Comparison of ENCODE assay signal across 8 cellular contexts in genomic region chr12:64221656-64222010, GRCh38. TPM values are rescaled to one million over a fixed set of nuclear protein-coding genes. Genes with fewer than 3 reads are reported as not detected.
DNase-seq lines count a peak whose midpoint lies in the region; ATAC-seq and TF ChIP-seq lines count a peak whose summit lies in the region.

No MANE protein-coding gene starts in this region.

- no peak for TF ChIP-seq POLR2A in tibial nerve (IDR thresholded peaks at IDR 0.05)

- H3K4me2 ChIP-seq in PC-3 (ENCODE audit: low read length) = peak overlapping the region; percentile 82

- H3K9me3 Mint-ChIP-seq in activated naive CD4-positive, alpha-beta T cell treated with anti-CD3 and anti-CD28 coated beads, Interleukin-2, amount 50 U/mL, for 72 hours = no peaks in the 10 kb centered on the region

- peak overlapping the region; percentile 96 for H3K9ac ChIP-seq in PC-3 (ENCODE audit: low read length)

- H2AFZ ChIP-seq in PC-3 (ENCODE audit: low read length) = peak overlapping the region; percentile 83

- H3K4me1 ChIP-seq in PC-3 (ENCODE audit: insufficient read depth, low read length) = peaks cover 14% of the 10 kb centered on the region
- H3K4me1 ChIP-seq in tibial nerve = peaks cover 0 to 19% (median 0%) of the 10 kb centered on the region in 4 donors

- ATAC-seq in GM21619 (IDR thresholded peaks at IDR 0.05; ENCODE audit: unreplicated experiment) (peak; percentile 27), PC-3 (peak; percentile 93), Right ventricle myocardium inferior (peak; percentile 89), omental fat pad (ENCODE audit: low FRiP score) (peak; percentile 87)
- peak; percentile 29 to 51 for ATAC-seq in activated naive CD4-positive, alpha-beta T cell treated with anti-CD3 and anti-CD28 coated beads, Interleukin-2, amount 50 U/mL, for 72 hours

- H3F3A ChIP-seq in PC-3 (ENCODE audit: low read length, unreplicated experiment) = no peaks in the 10 kb centered on the region

- intact Hi-C loops in PC-3 (cut with micrococcal nuclease) (loop anchor here (1.0 to 5.0 kb wide), 3 partner anchors 39 to 306 kb away; no protein-coding TSS in a partner anchor), Right ventricle myocardium inferior (cut with DNase I) (loop anchor here (1.0 to 5.0 kb wide), 2 partner anchors 124 to 378 kb away; no protein-coding TSS in a partner anchor)

- no peak for TF ChIP-seq EP300 in tibial nerve (IDR thresholded peaks at IDR 0.05)

- POLR2A ChIA-PET in PC-3 (lab: Charles Lee; ENCODE audit: unreplicated experiment) = no interaction called here

- H3K36me3 ChIP-seq in PC-3 (ENCODE audit: low read depth, low read length) = no peaks in the 10 kb centered on the region
- H3K36me3 ChIP-seq in tibial nerve = no peaks in the 10 kb centered on the region

- H3K79me2 ChIP-seq in PC-3 (ENCODE audit: low read length) = peaks cover 14% of the 10 kb centered on the region

- H4K20me1 ChIP-seq in PC-3 (ENCODE audit: low read length) = no peaks in the 10 kb centered on the region

- H3K27ac Mint-ChIP-seq in activated naive CD4-positive, alpha-beta T cell treated with anti-CD3 and anti-CD28 coated beads, Interleukin-2, amount 50 U/mL, for 72 hours = peak overlapping the region; percentile 89 to 96

- TF ChIP-seq CTCF in PC-3 (conservative IDR thresholded peaks at IDR 0.05; ENCODE audit: low read depth, low read length) (no peak), omental fat pad (IDR thresholded peaks at IDR 0.05) (no peak), tibial nerve (IDR thresholded peaks at IDR 0.05) (no peak)

- H3K27ac ChIP-seq in PC-3 (ENCODE audit: low read length) (peak overlapping the region; percentile 83), tibial nerve (peak overlapping the region; percentile 85 to 98 (median 96))

- H3K9me3 ChIP-seq in PC-3 (ENCODE audit: low read length) (no peaks in the 10 kb centered on the region), tibial nerve (no peaks in the 10 kb centered on the region)

- H3K4me3 ChIP-seq in PC-3 (ENCODE audit: low read length) (peak overlapping the region; percentile 78), tibial nerve (peak overlapping the region; percentile 75 to 98 (median 88))

- H3K9me2 ChIP-seq in PC-3 (replicated peaks; ENCODE audit: low read length) = no peaks in the 10 kb centered on the region

- peak; percentile 91 for DNase-seq in DMS53 treated with DMSO at 0.1 percent for 48 hours (lab: John Stamatoyannopoulos, UW; ENCODE audit: unreplicated experiment)
- DNase-seq in HuH-7.5 (ENCODE audit: low spot score) = peak; percentile 61
- DNase-seq in PC-3 = peak; percentile 87
- peak; percentile 58 to 68 for DNase-seq in activated naive CD4-positive, alpha-beta T cell treated with anti-CD3 and anti-CD28 coated beads, Interleukin-2, amount 50 U/mL, for 72 hours (ENCODE audit: low spot score in 2 of 2)
- DNase-seq in Right ventricle myocardium inferior (ENCODE audit: missing footprints) = peak; percentile 95
- peak; percentile 96 for DNase-seq in omental fat pad (ENCODE audit: low spot score)
- DNase-seq in tibial nerve (ENCODE audit: low spot score in 2 of 2) = peak; percentile 74 to 85

- CTCF ChIA-PET in PC-3 (lab: Charles Lee) = interaction anchor here (0.8 to 0.9 kb wide), 2 partner anchors 378 to 382 kb away, joined by 3 read pairs; partner anchors contain the start of gene SRGAP1

- TSS peak; percentile 84 for BruUV-seq in PC-3 (replicated peaks; lab: Mats Ljungman, UMichigan)

- 1% methylated on average over 14 to 16 of the region's 16 CpGs for WGBS in tibial nerve, 2 donors

- H3K27me3 ChIP-seq in PC-3 (ENCODE audit: low read length) (no peaks in the 10 kb centered on the region), tibial nerve (no peaks in the 10 kb centered on the region)

- peaks cover 5 to 12% of the 10 kb centered on the region in 2 donors for H3K36me3 Mint-ChIP-seq in activated naive CD4-positive, alpha-beta T cell treated with anti-CD3 and anti-CD28 coated beads, Interleukin-2, amount 50 U/mL, for 72 hours

RNA-seq across cellular contexts. Expression of gene KICS2, which starts 0.5 kb away (rescaled TPM):
- 11.9 and 16.4 TPM in 2 replicates for total RNA-seq in PC-3 (2014; rRNA removed)
- 10 to 100 TPM; 12.9 to 13.5 TPM for total RNA-seq in activated naive CD4-positive, alpha-beta T cell treated with anti-CD3 and anti-CD28 coated beads, Interleukin-2, amount 50 U/mL, for 72 hours
- 3.8 TPM for total RNA-seq in Right ventricle myocardium inferior
- 10 to 100 TPM in 2 of 4 donors, 1 to 10 TPM in 2; 8.8 to 15.9 (median 10.4) TPM for total RNA-seq in omental fat pad
- total RNA-seq in tibial nerve = 10 to 100 TPM in 2 of 4 donors, 1 to 10 TPM in 2; 7.6 to 14.4 (median 9.8) TPM

Comparison
In these comparisons a context has a peak if more than half of its experiments do, and no peak if none do; other contexts are left out.
1. Peak in every context shown above with its lines: DNase-seq, ATAC-seq, H3K4me3 ChIP-seq and H3K27ac ChIP-seq.
2. ATAC-seq: peak in every context shown above with its lines; median percentile 93 in PC-3; 89 in Right ventricle myocardium inferior; 87 in omental fat pad; 40 in activated naive CD4-positive, alpha-beta T cell treated with anti-CD3 and anti-CD28 coated beads, Interleukin-2, amount 50 U/mL, for 72 hours; 27 in GM21619.